ENCODE assay signal across 24 cellular contexts in genomic region chr7:119522263-119522662, GRCh38.
"Had no signal": no experiment of that assay in that cellular context is flagged by ENCODE, and none has a peak within 500 bp of the region (broad histone marks: within the 10 kb centered on the region; RNA-seq: fewer than 3 reads in every experiment).

No MANE protein-coding gene starts in this region.

- FAIRE-seq: kidney had no signal

- H3K9ac ChIP-seq: parathyroid adenoma had no signal

- H2AFZ ChIP-seq: parathyroid adenoma had no signal

- H3K36me3 ChIP-seq: gastrocnemius medialis, neutrophil, right lobe of liver, stomach, thyroid gland, vagina had no signal

- H3K9me3 ChIP-seq: gastrocnemius medialis, neutrophil, right lobe of liver, thyroid gland, vagina had no signal

- H3K27me3 ChIP-seq: gastrocnemius medialis, neutrophil, right lobe of liver, stomach, thyroid gland, vagina had no signal

- ATAC-seq: esophagus mucosa; gastrocnemius medialis; left lobe of liver; natural killer cell treated with Interleukin-12 subunit alpha and Interleukin-12 subunit beta and Interleukin-15 and Interleukin-18, amount 100 ng/mL, for 72 hours; right lobe of liver; stimulated activated effector memory CD8-positive, alpha-beta T cell treated with anti-CD3 and anti-CD28 coated beads, Interleukin-12 subunit alpha, Interleukin-12 subunit beta, amount 100 ng/mL, for 72 hours had no signal

- H3K79me2 ChIP-seq: parathyroid adenoma had no signal

- H3K4me3 ChIP-seq: gastrocnemius medialis, lung, right lobe of liver, smooth muscle cell, stomach, thyroid gland, vagina had no signal

- DNase-seq: effector CD8-positive, alpha-beta T cell; endodermal cell; foreskin fibroblast; gastrocnemius medialis; head of caudate nucleus; kidney; right lobe of liver; stimulated activated CD4-positive, alpha-beta T cell treated with anti-CD3 and anti-CD28 coated beads, Interleukin-12 subunit alpha, Interleukin-12 subunit beta, amount 100 ng/mL, for 4 hours; stimulated activated CD4-positive, alpha-beta T cell treated with anti-CD3 and anti-CD28 coated beads, Interleukin-1b, Interleukin-23, amount 100 ng/mL, for 48 hours; stimulated activated CD4-positive, alpha-beta T cell treated with anti-CD3 and anti-CD28 coated beads, Interleukin-4, amount 100 ng/mL, for 24 hours; stimulated activated naive CD4-positive, alpha-beta T cell treated with Interleukin-2 at 50 U/mL for 16 hours; stomach; thyroid gland; trophoblast cell had no signal

- H3K27ac ChIP-seq: epithelial cell of prostate, gastrocnemius medialis, neutrophil, parathyroid adenoma, right lobe of liver, stomach, thyroid gland, vagina had no signal

- H3K4me1 ChIP-seq: gastrocnemius medialis, parathyroid adenoma, right lobe of liver, stomach, thyroid gland, vagina had no signal

- H3K4me2 ChIP-seq: smooth muscle cell had no signal
